In genomic region chr15:31088041-31088440, GRCh38 we compare ENCODE assay signal across 3 cellular contexts. TPM values are rescaled to one million over a fixed set of nuclear protein-coding genes. Genes with fewer than 3 reads are reported as not detected.
"Had no signal": no experiment of that assay in that cellular context is flagged by ENCODE, and none has a peak within 500 bp of the region (broad histone marks: within the 10 kb centered on the region; RNA-seq: fewer than 3 reads in every experiment).

No MANE protein-coding gene starts in this region.

RNA-seq across cellular contexts. Expression of gene TRPM1, which starts 13.5 kb away (rescaled TPM):
- total RNA-seq: PC-3, Peyer's patch, Right ventricle myocardium superior had no signal
